Comparison of ENCODE assay signal across 9 cellular contexts in genomic region chr14:22276913-22277816, GRCh38.
DNase-seq lines count a peak whose midpoint lies in the region; ATAC-seq and FAIRE-seq lines count a peak whose summit lies in the region.
"Had no signal": no experiment of that assay in that cellular context is flagged by ENCODE, and none has a peak within 500 bp of the region (broad histone marks: within the 10 kb centered on the region; RNA-seq: fewer than 3 reads in every experiment).

No MANE protein-coding gene starts in this region.

- H3K9me3 Mint-ChIP-seq in immature natural killer cell: no peaks in the 10 kb centered on the region

- H3K4me1 Mint-ChIP-seq in immature natural killer cell: no peaks in the 10 kb centered on the region

- H3K36me3 Mint-ChIP-seq in immature natural killer cell: no peaks in the 10 kb centered on the region

- no peak overlapping the region for H3K27ac Mint-ChIP-seq in immature natural killer cell

- peaks cover 12 to 18% (median 15%) of the 10 kb centered on the region in 3 donors for H3K27me3 Mint-ChIP-seq in immature natural killer cell (ENCODE audit: low read depth in 3 of 3)

- DNase-seq in ACHN (peak; percentile 33), GM18507 (ENCODE audit: extremely low spot score, insufficient read length, low read depth) (no peak), SKM-1 (lab: John Stamatoyannopoulos, UW; ENCODE audit: unreplicated experiment) (peak; percentile 0), immature natural killer cell (peak; percentile 2 to 14 (median 4)), DMS79 (lab: John Stamatoyannopoulos, UW) (no peak), OCI-M2 (lab: John Stamatoyannopoulos, UW; ENCODE audit: unreplicated experiment) (no peak), NK-92 (lab: John Stamatoyannopoulos, UW; ENCODE audit: unreplicated experiment) (no peak)

- H3K4me3 Mint-ChIP-seq in immature natural killer cell: no peak overlapping the region

- in situ Hi-C loops in ACHN (cut with HindIII; ENCODE audit: low pct_ligation_motif_present, low pct_unique_long_range_greater_than_20kb, low sequenced_read_pairs): no loop called here

- FAIRE-seq in GM18507 (lab: Jason Lieb, UNC): peak; percentile 67
- FAIRE-seq: colon had no signal

- no peak for ATAC-seq in HG02973 (IDR thresholded peaks at IDR 0.05; ENCODE audit: unreplicated experiment)

Comparison
In these comparisons a context has a peak if more than half of its experiments do, and no peak if none do; other contexts are left out.
1. DNase-seq: peak in ACHN (single experiment), SKM-1 (single experiment) and immature natural killer cell (3 of 3); none in GM18507 (single experiment), DMS79 (single experiment), OCI-M2 (single experiment) and NK-92 (single experiment).